In the genomic region with DNA sequence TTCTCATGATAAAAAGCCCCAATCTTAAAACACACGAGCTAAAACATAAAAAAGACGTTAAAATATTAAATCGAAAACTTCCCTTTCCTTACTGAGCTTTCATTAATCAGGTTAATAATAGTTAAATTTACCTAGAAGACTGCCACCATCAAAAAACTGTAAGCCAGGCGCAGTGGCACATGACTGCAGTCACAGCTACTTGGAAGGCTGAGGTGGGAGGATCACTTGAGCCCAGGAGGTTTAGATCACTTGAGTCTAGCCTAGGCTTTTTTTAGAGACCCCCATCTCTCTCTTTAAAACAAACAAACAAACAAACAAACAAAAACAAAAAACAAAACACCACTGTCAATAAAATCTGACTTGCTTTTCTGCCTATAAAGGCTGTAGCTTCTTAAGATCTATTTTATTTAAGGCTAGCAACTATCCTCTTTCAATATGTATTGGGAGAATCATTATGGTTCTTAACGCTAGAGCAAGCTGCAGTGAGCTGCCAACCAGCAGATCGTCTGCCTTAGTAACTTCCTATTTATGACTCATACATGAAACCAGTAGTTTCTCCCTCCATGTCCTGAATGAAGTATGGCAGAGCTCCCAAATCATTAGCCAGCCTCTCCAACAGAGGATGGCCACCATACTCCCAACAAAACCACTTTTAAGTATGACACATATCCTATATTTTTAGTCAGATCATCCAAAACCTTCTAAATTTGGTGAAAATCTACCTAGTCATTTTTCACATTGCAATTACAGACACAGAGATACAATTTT, we compare ENCODE assay signal across 8 cellular contexts.
DNase-seq lines count a peak whose midpoint lies in the region; ATAC-seq and TF ChIP-seq lines count a peak whose summit lies in the region.

No MANE protein-coding gene starts in this region.

- H3K4me3 ChIP-seq in lung = no peak overlapping the region

- H3K36me3 Mint-ChIP-seq in activated T-helper 17 cell treated with anti-CD3 and anti-CD28 coated beads, Interleukin-2, amount 50 U/mL, for 72 hours (ENCODE audit: low read depth) = no peaks in the 10 kb centered on the region

- no peak overlapping the region for H3K27ac ChIP-seq in lung (ENCODE audit: low read depth in 1 of 2, low read length in 1 of 2)

- WGBS in lung, 2 donors = 67 to 69% methylated on average over 6 of the region's 6 CpGs

- TF ChIP-seq CTCF in lung (IDR thresholded peaks at IDR 0.05; ENCODE audit: control extremely low read depth, extremely low read depth) = no peak

- ATAC-seq in GM21576 (IDR thresholded peaks at IDR 0.05; ENCODE audit: unreplicated experiment) (peak; percentile 92), lung (ENCODE audit: insufficient read depth, low FRiP score) (peak; percentile 47)
- ATAC-seq in activated T-helper 17 cell treated with anti-CD3 and anti-CD28 coated beads, Interleukin-2, amount 50 U/mL, for 72 hours (replicated peaks) = peak; percentile 95

- H3K4me3 Mint-ChIP-seq in activated T-helper 17 cell treated with anti-CD3 and anti-CD28 coated beads, Interleukin-2, amount 50 U/mL, for 72 hours = peak overlapping the region; percentile 52

- no peaks in the 10 kb centered on the region for H3K27me3 ChIP-seq in lung (ENCODE audit: control insufficient read depth, insufficient read depth)

- H3K36me3 ChIP-seq in lung (ENCODE audit: control insufficient read depth in 2 of 2, insufficient read depth in 2 of 2, low read length in 2 of 2) = no peaks in the 10 kb centered on the region

- peak; percentile 18 for DNase-seq in NCI-H82 (lab: John Stamatoyannopoulos, UW)
- DNase-seq in NCI-H82 treated with DMSO at 0.1 percent for 48 hours (lab: John Stamatoyannopoulos, UW; ENCODE audit: unreplicated experiment) = no peak
- DNase-seq in KBM-7 = peak; percentile 49
- no peak for DNase-seq in lung (ENCODE audit: low spot score)
- no peak for DNase-seq in NCI-H748 treated with DMSO at 0.1 percent for 48 hours (lab: John Stamatoyannopoulos, UW)
- DNase-seq in SHP77 treated with DMSO at 0.1 percent for 48 hours (lab: John Stamatoyannopoulos, UW) = no peak

- no peaks in the 10 kb centered on the region for H3K9me3 Mint-ChIP-seq in activated T-helper 17 cell treated with anti-CD3 and anti-CD28 coated beads, Interleukin-2, amount 50 U/mL, for 72 hours

- in situ Hi-C loops in KBM-7 (cut with MboI; ENCODE audit: low pct_unique_long_range_greater_than_20kb, low sequenced_read_pairs) = no loop called here

- peaks cover 4 to 8% of the 10 kb centered on the region in 2 donors for H3K4me1 ChIP-seq in lung (ENCODE audit: control insufficient read depth in 2 of 2, insufficient read depth in 2 of 2, low read length in 2 of 2)

- H3K9me3 ChIP-seq in lung (ENCODE audit: control insufficient read depth in 2 of 2, insufficient read depth in 1 of 2, low read length in 1 of 2) = no peaks in the 10 kb centered on the region

- H3K4me1 Mint-ChIP-seq in activated T-helper 17 cell treated with anti-CD3 and anti-CD28 coated beads, Interleukin-2, amount 50 U/mL, for 72 hours = peaks cover 24% of the 10 kb centered on the region

- no peaks in the 10 kb centered on the region for H3K27me3 Mint-ChIP-seq in activated T-helper 17 cell treated with anti-CD3 and anti-CD28 coated beads, Interleukin-2, amount 50 U/mL, for 72 hours

- H3K27ac Mint-ChIP-seq in activated T-helper 17 cell treated with anti-CD3 and anti-CD28 coated beads, Interleukin-2, amount 50 U/mL, for 72 hours = peak overlapping the region; percentile 58

Comparison
In these comparisons a context has a peak if more than half of its experiments do, and no peak if none do; other contexts are left out.
1. DNase-seq: peak in NCI-H82 (single experiment) and KBM-7 (single experiment); none in NCI-H82 treated with DMSO at 0.1 percent for 48 hours (single experiment), lung (single experiment), NCI-H748 treated with DMSO at 0.1 percent for 48 hours (single experiment) and SHP77 treated with DMSO at 0.1 percent for 48 hours (single experiment).
2. Peak in every context shown above with its lines, with median percentiles within 50 percentile points of each other: ATAC-seq.